In the genomic region with DNA sequence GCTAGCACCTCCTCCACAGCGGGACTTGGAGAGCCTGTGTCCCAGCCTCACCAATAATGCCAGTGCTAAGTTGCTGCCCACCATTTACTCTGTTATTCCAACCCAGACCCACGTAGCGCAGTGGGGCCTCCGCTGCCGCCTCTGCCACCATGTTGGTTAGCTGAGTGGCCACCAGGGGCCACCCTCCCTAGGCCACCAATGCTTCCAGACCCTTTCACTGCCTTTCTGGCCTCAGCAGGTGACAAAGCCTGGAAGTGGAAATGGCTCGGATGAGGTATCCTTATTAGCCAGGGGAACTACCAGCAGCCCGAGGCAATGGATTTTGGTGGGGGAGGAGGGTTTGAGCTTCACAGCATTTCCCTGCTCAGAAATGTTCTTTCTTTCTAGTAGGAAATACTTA, we compare ENCODE assay signal across 19 cellular contexts.
DNase-seq lines count a peak whose midpoint lies in the region; ATAC-seq and TF ChIP-seq lines count a peak whose summit lies in the region.
"Had no signal": no experiment of that assay in that cellular context is flagged by ENCODE, and none has a peak within 500 bp of the region (broad histone marks: within the 10 kb centered on the region; RNA-seq: fewer than 3 reads in every experiment).

No MANE protein-coding gene starts in this region.

- peak; percentile 32 for DNase-seq in SK-MEL-5 (ENCODE audit: low read depth, low spot score)
- DNase-seq in epithelial cell of proximal tubule (ENCODE audit: low read depth) = no peak
- no peak for DNase-seq in dedifferentiated amniotic fluid mesenchymal stem cell (ENCODE audit: extremely low spot score)
- DNase-seq: activated CD4-positive, alpha-beta T cell treated with anti-CD3 and anti-CD28 coated beads for 4 hours; activated naive CD4-positive, alpha-beta T cell; Karpas-422; left cardiac atrium; NCI-H1436; NCI-H2227 treated with DMSO at 0.1 percent for 48 hours; right cardiac atrium; T1000; uterus had no signal

- H3K4me3 ChIP-seq in epithelial cell of proximal tubule (ENCODE audit: low read depth, low read length) = no peak overlapping the region
- H3K4me3 ChIP-seq: ascending aorta, SJCRH30, uterus had no signal

- no peak overlapping the region for H3K27ac ChIP-seq in 22Rv1
- H3K27ac ChIP-seq: ascending aorta, SJCRH30, uterus had no signal

- peak; percentile 36; the same call in 1 of the 2 replicates for TF ChIP-seq CTCF in 22Rv1 (IDR thresholded peaks at IDR 0.05)
- peak; percentile 12; the same call in 1 of the 2 replicates for TF ChIP-seq CTCF in GM12874 (IDR thresholded peaks at IDR 0.05; ENCODE audit: insufficient read depth, low read depth, low read length)
- TF ChIP-seq CTCF in epithelial cell of proximal tubule (conservative IDR thresholded peaks at IDR 0.05; ENCODE audit: low read depth, low read length) = peak; percentile 29

- ATAC-seq in GM18517 (IDR thresholded peaks at IDR 0.05; ENCODE audit: unreplicated experiment) = no peak
- ATAC-seq in GM21529 (IDR thresholded peaks at IDR 0.05; ENCODE audit: unreplicated experiment) = no peak
- no peak for ATAC-seq in GM18502 (IDR thresholded peaks at IDR 0.05; ENCODE audit: poor library complexity, unreplicated experiment)
- ATAC-seq: left cardiac atrium, right cardiac atrium had no signal

- in situ Hi-C loops in SK-MEL-5 (cut with HindIII; ENCODE audit: low pct_unique_long_range_greater_than_20kb, low sequenced_read_pairs) = no loop called here
